18 cellular contexts compared by ENCODE assay signal in the genomic region with DNA sequence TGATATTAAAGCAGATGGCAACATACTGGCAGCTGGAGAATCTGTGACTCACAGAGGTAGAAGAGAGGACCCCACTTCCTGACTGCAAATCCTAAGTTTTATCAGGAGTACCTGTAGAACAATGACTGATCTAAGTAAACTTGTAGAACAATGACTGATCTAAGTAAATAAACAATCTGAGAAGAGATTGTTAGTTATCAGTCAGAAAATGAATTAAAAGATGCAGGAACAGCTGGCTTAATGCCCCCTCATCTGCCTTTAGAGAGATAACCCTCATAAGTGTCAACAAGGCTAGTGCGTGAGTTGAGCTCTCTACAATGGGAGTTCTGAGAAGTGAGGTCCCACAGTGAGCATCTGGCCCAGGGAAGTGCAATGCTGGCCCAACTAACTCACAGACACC. TPM values are rescaled to one million over a fixed set of nuclear protein-coding genes. Genes with fewer than 3 reads are reported as not detected.
"Had no signal": no experiment of that assay in that cellular context is flagged by ENCODE, and none has a peak within 500 bp of the region (broad histone marks: within the 10 kb centered on the region; RNA-seq: fewer than 3 reads in every experiment).

No MANE protein-coding gene starts in this region.

- FAIRE-seq: endometrium had no signal

- H3K4me3 ChIP-seq: heart right ventricle, lung, psoas muscle, spleen had no signal

- H3K4me1 ChIP-seq: psoas muscle had no signal

- DNase-seq: activated CD4-positive, alpha-beta memory T cell treated with anti-CD3 and anti-CD28 coated beads, Interleukin-2, amount 10 ng/mL, durations not matched to agents 7 days and 5 days; activated CD4-positive, alpha-beta T cell treated with anti-CD3 and anti-CD28 coated beads for 36 hours; activated CD8-positive, alpha-beta memory T cell treated with anti-CD3 and anti-CD28 coated beads, Interleukin-2, amount 50 U/mL, for 48 hours; activated naive CD4-positive, alpha-beta T cell treated with Interleukin-2 at 50 U/mL for 16 hours; cortex of kidney; foreskin melanocyte; heart right ventricle; occipital lobe; psoas muscle; spleen; stimulated activated CD4-positive, alpha-beta T cell treated with anti-CD3 and anti-CD28 coated beads, Interleukin-1b, Interleukin-23, amount 100 ng/mL, for 48 hours; T-cell; trophoblast cell had no signal

- ATAC-seq: activated CD4-positive, alpha-beta T cell treated with anti-CD3 and anti-CD28 coated beads for 36 hours; psoas muscle; sciatic nerve; T-cell had no signal

- H3K9me3 ChIP-seq: heart right ventricle, psoas muscle, spleen had no signal

- H3K27me3 ChIP-seq: heart right ventricle, spleen had no signal

- H3K27ac ChIP-seq: heart right ventricle, psoas muscle, spleen, VCaP had no signal

RNA-seq across cellular contexts. Expression of gene ACKR4, which starts 48.0 kb away (rescaled TPM):
- total RNA-seq: activated CD4-positive, alpha-beta memory T cell treated with anti-CD3 and anti-CD28 coated beads, Interleukin-2, amount 10 ng/mL, durations not matched to agents 7 days and 5 days; kidney epithelial cell had no signal
